ENCODE assay signal across 8 cellular contexts in genomic region chr3:188788621-188789081, GRCh38.
DNase-seq lines count a peak whose midpoint lies in the region; ATAC-seq and TF ChIP-seq lines count a peak whose summit lies in the region.

No MANE protein-coding gene starts in this region.

- ATAC-seq in left colon (no peak), GM18861 (IDR thresholded peaks at IDR 0.05; ENCODE audit: unreplicated experiment) (no peak)

- DNase-seq in Daoy (ENCODE audit: low read depth) (peak; percentile 86), astrocyte of the cerebellum (ENCODE audit: low read depth) (peak; percentile 81), left colon (no peak), hippocampal formation (lab: John Stamatoyannopoulos, UW) (no peak), ACHN (no peak)

- H3K9me2 ChIP-seq in SU-DHL-6 (replicated peaks; ENCODE audit: insufficient read depth, low read length) = no peaks in the 10 kb centered on the region

- TF ChIP-seq CTCF in SU-DHL-6 (IDR thresholded peaks at IDR 0.05; ENCODE audit: insufficient read depth, low read length, poor library complexity, severe bottlenecking) = no peak
- TF ChIP-seq CTCF in astrocyte of the cerebellum (IDR thresholded peaks at IDR 0.05; ENCODE audit: low read depth, low read length, missing control alignments) = no peak

- no peaks in the 10 kb centered on the region for H4K20me1 ChIP-seq in SU-DHL-6 (ENCODE audit: low read depth, low read length)

- in situ Hi-C loops in astrocyte of the cerebellum (cut with HindIII; ENCODE audit: low sequenced_read_pairs) = no loop called here
- in situ Hi-C loops in ACHN (cut with HindIII; ENCODE audit: low pct_ligation_motif_present, low pct_unique_long_range_greater_than_20kb, low sequenced_read_pairs) = no loop called here

- peak overlapping the region; percentile 4 for H2AFZ ChIP-seq in SU-DHL-6 (ENCODE audit: low read depth, low read length, severe bottlenecking)

- H3K79me2 ChIP-seq in SU-DHL-6 (ENCODE audit: insufficient read depth, low read length) = no peaks in the 10 kb centered on the region

- H3K27me3 ChIP-seq in SU-DHL-6 (ENCODE audit: low read length) = no peaks in the 10 kb centered on the region
- H3K27me3 ChIP-seq in skeletal muscle satellite cell (ENCODE audit: control insufficient read depth, insufficient read depth, low read length) = no peaks in the 10 kb centered on the region

- peak overlapping the region; percentile 32 for H3K4me3 ChIP-seq in SU-DHL-6 (ENCODE audit: insufficient read depth, low read length, poor library complexity, severe bottlenecking)
- H3K4me3 ChIP-seq in astrocyte of the cerebellum (ENCODE audit: low read depth, low read length) = no peak overlapping the region
- H3K4me3 ChIP-seq in skeletal muscle satellite cell (ENCODE audit: low read length) = no peak overlapping the region

- H3K4me1 ChIP-seq in skeletal muscle satellite cell (ENCODE audit: control insufficient read depth, insufficient read depth, low read length) = peaks cover 35% of the 10 kb centered on the region

- intact Hi-C loops in left colon (cut with DNase I, micrococcal nuclease) = no loop called here

- H3K36me3 ChIP-seq in SU-DHL-6 (ENCODE audit: low read length) = no peaks in the 10 kb centered on the region
- H3K36me3 ChIP-seq in skeletal muscle satellite cell (ENCODE audit: insufficient read depth, low read length) = no peaks in the 10 kb centered on the region

- H3K9ac ChIP-seq in SU-DHL-6 (ENCODE audit: low read length) (peak overlapping the region; percentile 69), skeletal muscle satellite cell (ENCODE audit: low read depth, low read length) (peak overlapping the region; percentile 37)

- no peaks in the 10 kb centered on the region for H3K9me3 ChIP-seq in SU-DHL-6 (ENCODE audit: insufficient read depth, low read length)
- H3K9me3 ChIP-seq in skeletal muscle satellite cell (replicated peaks; ENCODE audit: low read length) = no peaks in the 10 kb centered on the region

- H3K4me2 ChIP-seq in SU-DHL-6 (ENCODE audit: low read depth, low read length, poor library complexity, severe bottlenecking) (peak overlapping the region; percentile 96), skeletal muscle satellite cell (ENCODE audit: low read length) (peak overlapping the region; percentile 36)

- H3F3A ChIP-seq in SU-DHL-6 (ENCODE audit: insufficient read depth) = peaks cover 51% of the 10 kb centered on the region

- peak overlapping the region; percentile 93 for H3K27ac ChIP-seq in SU-DHL-6 (ENCODE audit: low read depth, low read length)

Comparison
In these comparisons a context has a peak if more than half of its experiments do, and no peak if none do; other contexts are left out.
1. DNase-seq: peak in Daoy (single experiment) and astrocyte of the cerebellum (single experiment); none in left colon (0 of 2), hippocampal formation (0 of 2) and ACHN (single experiment).